1 cellular context compared by ENCODE assay signal in the genomic region with DNA sequence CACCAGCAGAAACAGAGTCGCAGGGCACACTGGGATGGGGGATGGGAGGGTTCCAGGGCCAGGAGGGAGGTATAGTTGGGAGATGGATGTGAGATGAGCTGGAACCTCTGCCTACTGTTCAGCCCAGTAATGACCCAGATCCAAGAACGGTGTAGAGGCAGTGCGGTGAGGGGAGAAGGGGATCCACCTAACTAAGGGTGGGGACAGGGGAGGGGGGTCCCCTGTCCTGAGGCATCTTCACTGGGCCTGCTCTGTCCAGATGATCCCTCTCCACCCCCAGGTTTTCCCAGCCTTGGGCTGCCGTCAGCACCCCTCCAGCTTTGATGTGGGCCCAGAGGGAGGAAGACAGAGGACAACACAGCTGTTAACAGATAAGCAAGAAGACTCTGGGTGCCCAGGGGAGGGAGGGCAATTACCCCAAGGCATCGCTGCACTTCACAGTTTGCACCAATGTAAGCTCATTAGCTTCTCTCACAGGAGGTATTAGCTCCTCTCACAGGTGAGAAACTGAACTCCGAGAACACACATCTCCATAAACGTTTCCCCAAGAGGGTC.
TF ChIP-seq lines count a peak whose summit lies in the region.

No MANE protein-coding gene starts in this region.

TF ChIP-seq in K562, 482 proteins besides CTCF, POLR2A, EP300 and RAD21 (continued from another document):
- TF ChIP-seq, protein P1, sequence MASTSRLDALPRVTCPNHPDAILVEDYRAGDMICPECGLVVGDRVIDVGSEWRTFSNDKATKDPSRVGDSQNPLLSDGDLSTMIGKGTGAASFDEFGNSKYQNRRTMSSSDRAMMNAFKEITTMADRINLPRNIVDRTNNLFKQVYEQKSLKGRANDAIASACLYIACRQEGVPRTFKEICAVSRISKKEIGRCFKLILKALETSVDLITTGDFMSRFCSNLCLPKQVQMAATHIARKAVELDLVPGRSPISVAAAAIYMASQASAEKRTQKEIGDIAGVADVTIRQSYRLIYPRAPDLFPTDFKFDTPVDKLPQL (IDR thresholded peaks at IDR 0.05; ENCODE audit: extremely low read depth, insufficient read length): no peak
- no peak for TF ChIP-seq NFE2L1 (tag; IDR thresholded peaks at IDR 0.05; ENCODE audit: borderline replicate concordance, low read depth)
- no peak for TF ChIP-seq ZBTB17 (CRISPR knock-in tag; IDR thresholded peaks at IDR 0.05)
- peak; percentile 10; the same call in 1 of the 2 replicates for TF ChIP-seq EGR1 (conservative IDR thresholded peaks at IDR 0.05)
- no peak for TF ChIP-seq ZNF175 (CRISPR knock-in tag; IDR thresholded peaks at IDR 0.05; ENCODE audit: low read depth)
- peak; percentile 81; the same call in 1 of the 2 replicates for TF ChIP-seq TCF7 (IDR thresholded peaks at IDR 0.05; ENCODE audit: borderline replicate concordance)
- no peak for TF ChIP-seq HNRNPUL1 (IDR thresholded peaks at IDR 0.05; ENCODE audit: low read length)
- TF ChIP-seq FOXP4 (CRISPR knock-in tag; IDR thresholded peaks at IDR 0.05; ENCODE audit: borderline replicate concordance): no peak
- TF ChIP-seq ZNF253 (CRISPR knock-in tag; conservative IDR thresholded peaks at IDR 0.05): no peak
- TF ChIP-seq ZNF134 (CRISPR knock-in tag; conservative IDR thresholded peaks at IDR 0.05): no peak
- no peak for TF ChIP-seq TARDBP (IDR thresholded peaks at IDR 0.05)
- TF ChIP-seq ZNF77 (CRISPR knock-in tag; IDR thresholded peaks at IDR 0.05): no peak
- TF ChIP-seq ZNF41 (CRISPR knock-in tag; conservative IDR thresholded peaks at IDR 0.05): no peak
- TF ChIP-seq ZBTB40 (IDR thresholded peaks at IDR 0.05): no peak
- TF ChIP-seq ZBTB40 (CRISPR knock-in tag; IDR thresholded peaks at IDR 0.05): no peak
- TF ChIP-seq HES1 (IDR thresholded peaks at IDR 0.05; ENCODE audit: low read depth): no peak
- TF ChIP-seq MEF2D (tag; conservative IDR thresholded peaks at IDR 0.05; ENCODE audit: low read depth): no peak
- no peak for TF ChIP-seq PHTF2 (CRISPR knock-in tag; IDR thresholded peaks at IDR 0.05)
- TF ChIP-seq ZBTB49 (CRISPR knock-in tag; IDR thresholded peaks at IDR 0.05; ENCODE audit: borderline replicate concordance): no peak
- TF ChIP-seq SAP30 (IDR thresholded peaks at IDR 0.05; ENCODE audit: borderline replicate concordance, insufficient read depth, low read depth, low read length, poor library complexity, severe bottlenecking): no peak
- TF ChIP-seq MXI1 (IDR thresholded peaks at IDR 0.05; ENCODE audit: low read depth, low read length): no peak
- peak; percentile 29; the same call in 1 of the 2 replicates for TF ChIP-seq TCF3 (CRISPR knock-in tag; IDR thresholded peaks at IDR 0.05)
- no peak for TF ChIP-seq OTX1 (CRISPR knock-in tag; IDR thresholded peaks at IDR 0.05)
